ENCODE assay signal across 9 cellular contexts in the genomic region with DNA sequence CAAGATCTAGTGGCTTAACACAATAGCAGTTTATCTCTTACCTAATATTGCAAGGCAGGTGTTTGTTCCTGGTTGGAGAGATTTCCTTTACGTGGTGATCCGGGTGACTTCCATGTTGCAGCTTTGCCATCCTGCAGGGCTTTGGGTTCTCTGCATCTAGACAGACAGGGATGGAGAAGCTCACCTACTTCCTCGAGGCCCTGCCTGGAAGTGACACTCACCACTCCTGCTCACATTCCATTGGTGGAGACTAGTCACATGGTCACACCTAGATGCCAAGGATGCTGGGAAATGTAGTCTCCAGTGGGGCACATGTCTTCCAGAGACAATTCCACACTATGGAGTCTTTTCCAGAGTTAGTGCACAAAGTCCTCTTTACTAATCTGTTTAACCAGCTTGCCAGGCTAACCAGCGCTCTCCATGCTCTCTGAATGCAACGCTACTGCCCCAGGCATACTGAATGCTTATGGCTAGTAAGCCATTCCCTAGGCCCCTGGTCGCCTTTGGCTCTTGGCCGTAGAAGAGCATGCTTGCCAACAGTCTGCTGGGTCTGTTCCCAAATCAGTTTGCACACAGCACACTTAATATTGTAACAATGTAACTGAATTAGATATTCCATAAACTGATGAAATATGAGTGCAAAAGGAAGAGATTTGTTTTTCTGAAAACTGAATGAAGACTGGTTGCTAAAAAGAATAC. TPM values are rescaled to one million over a fixed set of nuclear protein-coding genes. Genes with fewer than 3 reads are reported as not detected.
A peak's percentile ranks its signal among the peaks of the same experiment; 100 is the strongest.
DNase-seq lines count a peak whose midpoint lies in the region; ATAC-seq and TF ChIP-seq lines count a peak whose summit lies in the region.
"Had no signal": no experiment of that assay in that cellular context is flagged by ENCODE, and none has a peak within 500 bp of the region (broad histone marks: within the 10 kb centered on the region; RNA-seq: fewer than 3 reads in every experiment).

No MANE protein-coding gene starts in this region.

- H3K9me3 Mint-ChIP-seq in CD8-positive, alpha-beta T cell, result no peaks in the 10 kb centered on the region
- peaks cover 6% of the 10 kb centered on the region for H3K9me3 Mint-ChIP-seq in activated CD8-positive, alpha-beta T cell treated with anti-CD3 and anti-CD28 coated beads, Interleukin-2, amount 10 ng/mL, durations not matched to agents 7 days and 5 days (ENCODE audit: insufficient read depth)

- no peak overlapping the region for H3K4me3 Mint-ChIP-seq in CD8-positive, alpha-beta T cell
- peak overlapping the region; percentile 55 for H3K4me3 Mint-ChIP-seq in activated CD8-positive, alpha-beta T cell treated with anti-CD3 and anti-CD28 coated beads, Interleukin-2, amount 10 ng/mL, durations not matched to agents 7 days and 5 days

- peak; percentile 68 for ATAC-seq in CD8-positive, alpha-beta T cell
- ATAC-seq in activated CD8-positive, alpha-beta T cell treated with anti-CD3 and anti-CD28 coated beads, Interleukin-2, amount 10 ng/mL, durations not matched to agents 7 days and 5 days, result peak; percentile 70
- no peak for ATAC-seq in HG02981 (IDR thresholded peaks at IDR 0.05; ENCODE audit: unreplicated experiment)

- peaks cover 16% of the 10 kb centered on the region for H3K4me1 Mint-ChIP-seq in CD8-positive, alpha-beta T cell (ENCODE audit: low read depth)
- peaks cover 16% of the 10 kb centered on the region for H3K4me1 Mint-ChIP-seq in activated CD8-positive, alpha-beta T cell treated with anti-CD3 and anti-CD28 coated beads, Interleukin-2, amount 10 ng/mL, durations not matched to agents 7 days and 5 days (ENCODE audit: low read depth)

- no peak overlapping the region for H3K27ac ChIP-seq in CD8-positive, alpha-beta T cell (ENCODE audit: low read depth, low read length)

- H3K9me3 ChIP-seq in CD8-positive, alpha-beta T cell (ENCODE audit: low read length), result no peaks in the 10 kb centered on the region

- intact Hi-C loops in CD8-positive, alpha-beta T cell (cut with DNase I, micrococcal nuclease), result no loop called here

- no peak overlapping the region for H3K4me3 ChIP-seq in CD8-positive, alpha-beta T cell (ENCODE audit: low read depth, low read length)
- H3K4me3 ChIP-seq in H7 (ENCODE audit: insufficient read depth, low read depth, low read length) (no peak overlapping the region), fibroblast of the aortic adventitia (ENCODE audit: low read depth, low read length) (peak overlapping the region; percentile 15)

- no peak overlapping the region for H3K27ac Mint-ChIP-seq in CD8-positive, alpha-beta T cell
- no peak overlapping the region for H3K27ac Mint-ChIP-seq in activated CD8-positive, alpha-beta T cell treated with anti-CD3 and anti-CD28 coated beads, Interleukin-2, amount 10 ng/mL, durations not matched to agents 7 days and 5 days

- TF ChIP-seq CTCF in CD8-positive, alpha-beta T cell (IDR thresholded peaks at IDR 0.05), result no peak
- TF ChIP-seq CTCF in fibroblast of the aortic adventitia (IDR thresholded peaks at IDR 0.05; ENCODE audit: insufficient read depth, low read length), result no peak

- POLR2A ChIA-PET in CD8-positive, alpha-beta T cell (lab: Charles Lee), result interaction anchor here (0.7 kb wide), 1 partner anchor 618 kb away, joined by 3 read pairs; no protein-coding TSS in a partner anchor
- POLR2A ChIA-PET in activated CD8-positive, alpha-beta T cell treated with anti-CD3 and anti-CD28 coated beads, Interleukin-2, amount 10 ng/mL, durations not matched to agents 7 days and 5 days (lab: Charles Lee), result interaction anchor here (0.7 kb wide), 1 partner anchor 55 kb away, joined by 3 read pairs; no protein-coding TSS in a partner anchor

- peaks cover 10% of the 10 kb centered on the region for H3K4me1 ChIP-seq in CD8-positive, alpha-beta T cell (ENCODE audit: insufficient read depth, low read length)

- CTCF ChIA-PET in CD8-positive, alpha-beta T cell (lab: Charles Lee), result no interaction called here
- CTCF ChIA-PET in activated CD8-positive, alpha-beta T cell treated with anti-CD3 and anti-CD28 coated beads, Interleukin-2, amount 10 ng/mL, durations not matched to agents 7 days and 5 days (lab: Charles Lee), result interaction anchor here (0.8 to 2.7 kb wide), 4 partner anchors 9 to 128 kb away, joined by 3 to 8 read pairs (median 6); no protein-coding TSS in a partner anchor

- H3K36me3 Mint-ChIP-seq in CD8-positive, alpha-beta T cell, result no peaks in the 10 kb centered on the region
- H3K36me3 Mint-ChIP-seq in activated CD8-positive, alpha-beta T cell treated with anti-CD3 and anti-CD28 coated beads, Interleukin-2, amount 10 ng/mL, durations not matched to agents 7 days and 5 days (ENCODE audit: low read depth), result peaks cover 2% of the 10 kb centered on the region

- peaks cover 5% of the 10 kb centered on the region for H3K27me3 Mint-ChIP-seq in CD8-positive, alpha-beta T cell (ENCODE audit: low read depth)
- peaks cover 2% of the 10 kb centered on the region for H3K27me3 Mint-ChIP-seq in activated CD8-positive, alpha-beta T cell treated with anti-CD3 and anti-CD28 coated beads, Interleukin-2, amount 10 ng/mL, durations not matched to agents 7 days and 5 days (ENCODE audit: low read depth)

- H3K27me3 ChIP-seq in CD8-positive, alpha-beta T cell (ENCODE audit: insufficient read depth, low read length), result no peaks in the 10 kb centered on the region
- H3K27me3 ChIP-seq in H7 (ENCODE audit: control insufficient read depth, insufficient read depth, low read length), result peaks cover 4% of the 10 kb centered on the region

- DNase-seq in CD8-positive, alpha-beta T cell, result peak in 2 of 7 experiments; percentile 27 to 56
- DNase-seq in H7 (peak; percentile 89), NCI-H526 treated with DMSO at 0.1 percent for 48 hours (lab: John Stamatoyannopoulos, UW) (peak; percentile 67), fibroblast of the aortic adventitia (ENCODE audit: low read depth) (peak; percentile 93), nucleus accumbens (lab: John Stamatoyannopoulos, UW) (peak in 53 of 56 donors; percentile 15 to 89 (median 63)), OCI-M2 (lab: John Stamatoyannopoulos, UW; ENCODE audit: unreplicated experiment) (no peak)
- DNase-seq in activated CD8-positive, alpha-beta T cell treated with anti-CD3 and anti-CD28 coated beads, Interleukin-2, amount 10 ng/mL, durations not matched to agents 7 days and 5 days, result peak; percentile 75

- no peaks in the 10 kb centered on the region for H3K36me3 ChIP-seq in CD8-positive, alpha-beta T cell (ENCODE audit: insufficient read depth, low read length)
- H3K36me3 ChIP-seq in H7 (replicated peaks; ENCODE audit: control insufficient read depth, insufficient read depth, low read length), result no peaks in the 10 kb centered on the region

RNA-seq across cellular contexts. Expression of a gene that starts 6.7 kb away (rescaled TPM):
- total RNA-seq in CD8-positive, alpha-beta T cell, result not detected
- 0.14 TPM in 1 of 2 replicates, not detected in the other for total RNA-seq in H7 (2014; rRNA removed; shearing (Covaris generic))
- not detected for total RNA-seq in activated CD8-positive, alpha-beta T cell treated with anti-CD3 and anti-CD28 coated beads, Interleukin-2, amount 10 ng/mL, durations not matched to agents 7 days and 5 days
- 4.2 and 8.5 TPM in 2 replicates for total RNA-seq in fibroblast of the aortic adventitia (ENCODE audit: low replicate concordance)

RNA-seq across cellular contexts. Expression of a gene that starts 23.8 kb away (rescaled TPM):
- not detected for total RNA-seq in CD8-positive, alpha-beta T cell
- total RNA-seq in H7 (2014; rRNA removed; shearing (Covaris generic)), result not detected in 2 replicates
- not detected for total RNA-seq in activated CD8-positive, alpha-beta T cell treated with anti-CD3 and anti-CD28 coated beads, Interleukin-2, amount 10 ng/mL, durations not matched to agents 7 days and 5 days
- total RNA-seq in fibroblast of the aortic adventitia (ENCODE audit: low replicate concordance), result 67.9 and 266 TPM in 2 replicates
- total RNA-seq: mononuclear cell had no signal

Comparison
In these comparisons a context has a peak if more than half of its experiments do, and no peak if none do; other contexts are left out.
1. RNA of a gene that starts 23.8 kb away (total RNA-seq): 67.9 to 266 TPM in fibroblast of the aortic adventitia; not detected in CD8-positive, alpha-beta T cell, not detected in H7 and not detected in activated CD8-positive, alpha-beta T cell treated with anti-CD3 and anti-CD28 coated beads, Interleukin-2, amount 10 ng/mL, durations not matched to agents 7 days and 5 days; every median in the first group is over 10 times any median in the second.